Comparison of ENCODE assay signal across 15 cellular contexts in genomic region chr16:8832383-8833100, GRCh38. TPM values are rescaled to one million over a fixed set of nuclear protein-coding genes. Genes with fewer than 3 reads are reported as not detected.
A peak's percentile ranks its signal among the peaks of the same experiment; 100 is the strongest.
DNase-seq lines count a peak whose midpoint lies in the region; ATAC-seq and TF ChIP-seq lines count a peak whose summit lies in the region.
"Had no signal": no experiment of that assay in that cellular context is flagged by ENCODE, and none has a peak within 500 bp of the region (broad histone marks: within the 10 kb centered on the region; RNA-seq: fewer than 3 reads in every experiment).

No MANE protein-coding gene starts in this region.

- H3K23ac ChIP-seq in mesendoderm (ENCODE audit: low read length) = no peak overlapping the region

- H3K27me3 Mint-ChIP-seq in CD4-positive, CD25-positive, alpha-beta regulatory T cell = no peaks in the 10 kb centered on the region
- no peaks in the 10 kb centered on the region for H3K27me3 Mint-ChIP-seq in activated naive CD8-positive, alpha-beta T cell treated with anti-CD3 and anti-CD28 coated beads, Interleukin-2, amount 50 U/mL, for 24 hours
- H3K27me3 Mint-ChIP-seq in type B pancreatic cell = no peaks in the 10 kb centered on the region
- H3K27me3 Mint-ChIP-seq: activated B cell treated with CpG ODN at 0.5 μM for 24 hours had no signal

- peaks cover 9% of the 10 kb centered on the region for H3K36me3 ChIP-seq in CD4-positive, CD25-positive, alpha-beta regulatory T cell (ENCODE audit: control insufficient read depth, insufficient read depth, low read length)
- H3K36me3 ChIP-seq in HUES64 (ENCODE audit: insufficient read depth, low read length) = peaks cover 22% of the 10 kb centered on the region
- peaks cover 6% of the 10 kb centered on the region for H3K36me3 ChIP-seq in mesendoderm (ENCODE audit: control insufficient read depth, insufficient read depth, low read length)
- H3K36me3 ChIP-seq in Peyer's patch = peaks cover 0 to 36% (median 0%) of the 10 kb centered on the region in 3 donors
- H3K36me3 ChIP-seq in uterus = no peaks in the 10 kb centered on the region

- no peak for ATAC-seq in CD4-positive, CD25-positive, alpha-beta regulatory T cell (ENCODE audit: low read depth in 2 of 2)
- ATAC-seq in activated naive CD8-positive, alpha-beta T cell treated with anti-CD3 and anti-CD28 coated beads, Interleukin-2, amount 50 U/mL, for 24 hours = peak; percentile 36
- no peak for ATAC-seq in left cardiac atrium

- peaks cover 0 to 14% (median 9%) of the 10 kb centered on the region in 4 donors for H3K4me1 Mint-ChIP-seq in CD4-positive, CD25-positive, alpha-beta regulatory T cell
- H3K4me1 Mint-ChIP-seq in activated naive CD8-positive, alpha-beta T cell treated with anti-CD3 and anti-CD28 coated beads, Interleukin-2, amount 50 U/mL, for 24 hours = peaks cover 5% of the 10 kb centered on the region
- no peaks in the 10 kb centered on the region for H3K4me1 Mint-ChIP-seq in type B pancreatic cell (ENCODE audit: unreplicated experiment)

- no peak for DNase-seq in CD4-positive, CD25-positive, alpha-beta regulatory T cell
- DNase-seq in activated naive CD8-positive, alpha-beta T cell treated with anti-CD3 and anti-CD28 coated beads, Interleukin-2, amount 50 U/mL, for 24 hours = no peak
- DNase-seq in mesendoderm = no peak
- DNase-seq in Peyer's patch = no peak
- no peak for DNase-seq in type B pancreatic cell (ENCODE audit: extremely low spot score, unreplicated experiment)
- DNase-seq in left cardiac atrium = no peak
- DNase-seq in uterus = no peak
- DNase-seq: activated B cell treated with CpG ODN at 0.5 μM for 24 hours; activated CD8-positive, alpha-beta memory T cell treated with anti-CD3 and anti-CD28 coated beads, Interleukin-2, amount 50 U/mL, for 4 hours; amniotic stem cell; DMS153 had no signal

- peak overlapping the region in 2 of 3 donors; percentile 52 to 62 for H3K27ac Mint-ChIP-seq in CD4-positive, CD25-positive, alpha-beta regulatory T cell
- peak overlapping the region; percentile 50 for H3K27ac Mint-ChIP-seq in activated naive CD8-positive, alpha-beta T cell treated with anti-CD3 and anti-CD28 coated beads, Interleukin-2, amount 50 U/mL, for 24 hours
- H3K27ac Mint-ChIP-seq in type B pancreatic cell = no peak overlapping the region
- H3K27ac Mint-ChIP-seq: activated B cell treated with CpG ODN at 0.5 μM for 24 hours had no signal

- no peak for TF ChIP-seq CTCF in Peyer's patch (IDR thresholded peaks at IDR 0.05)
- TF ChIP-seq CTCF in type B pancreatic cell (conservative IDR thresholded peaks at IDR 0.05) = no peak
- TF ChIP-seq CTCF in uterus (IDR thresholded peaks at IDR 0.05) = no peak

- H3K9me3 Mint-ChIP-seq in CD4-positive, CD25-positive, alpha-beta regulatory T cell = no peaks in the 10 kb centered on the region
- no peaks in the 10 kb centered on the region for H3K9me3 Mint-ChIP-seq in activated naive CD8-positive, alpha-beta T cell treated with anti-CD3 and anti-CD28 coated beads, Interleukin-2, amount 50 U/mL, for 24 hours
- no peaks in the 10 kb centered on the region for H3K9me3 Mint-ChIP-seq in type B pancreatic cell
- H3K9me3 Mint-ChIP-seq: activated B cell treated with CpG ODN at 0.5 μM for 24 hours had no signal

- H3K9ac ChIP-seq in HUES64 (ENCODE audit: low read depth, low read length) (peak overlapping the region; percentile 84), mesendoderm (ENCODE audit: low read length) (peak overlapping the region; percentile 34)
- H3K9ac ChIP-seq: parathyroid adenoma had no signal

- no peak overlapping the region for H3K4me3 Mint-ChIP-seq in CD4-positive, CD25-positive, alpha-beta regulatory T cell
- no peak overlapping the region for H3K4me3 Mint-ChIP-seq in activated naive CD8-positive, alpha-beta T cell treated with anti-CD3 and anti-CD28 coated beads, Interleukin-2, amount 50 U/mL, for 24 hours
- no peak overlapping the region for H3K4me3 Mint-ChIP-seq in type B pancreatic cell
- H3K4me3 Mint-ChIP-seq: activated B cell treated with CpG ODN at 0.5 μM for 24 hours had no signal

- no peak overlapping the region for H3K4me2 ChIP-seq in mesendoderm (ENCODE audit: low read length)

- no peaks in the 10 kb centered on the region for H3K27me3 ChIP-seq in CD4-positive, CD25-positive, alpha-beta regulatory T cell (ENCODE audit: control insufficient read depth, insufficient read depth, low read length)
- H3K27me3 ChIP-seq in HUES64 (ENCODE audit: insufficient read depth, low read length) (no peaks in the 10 kb centered on the region), mesendoderm (ENCODE audit: insufficient read depth, low read length, poor library complexity) (no peaks in the 10 kb centered on the region), Peyer's patch (no peaks in the 10 kb centered on the region), uterus (no peaks in the 10 kb centered on the region)

- H2AK5ac ChIP-seq in mesendoderm (ENCODE audit: low read length) = no peak overlapping the region

- no peak overlapping the region for H3K4me3 ChIP-seq in CD4-positive, CD25-positive, alpha-beta regulatory T cell (ENCODE audit: low read depth, low read length)
- H3K4me3 ChIP-seq in HUES64 (ENCODE audit: low read length) (no peak overlapping the region), mesendoderm (ENCODE audit: low read length) (no peak overlapping the region), Peyer's patch (no peak overlapping the region), uterus (no peak overlapping the region)

- H3K27ac ChIP-seq in CD4-positive, CD25-positive, alpha-beta regulatory T cell (ENCODE audit: insufficient read depth, low read length, poor library complexity, severe bottlenecking) = no peak overlapping the region
- H3K27ac ChIP-seq in HUES64 (ENCODE audit: low read depth, low read length) = peak overlapping the region; percentile 100
- peak overlapping the region; percentile 36 for H3K27ac ChIP-seq in mesendoderm (ENCODE audit: low read depth, low read length)
- H3K27ac ChIP-seq in Peyer's patch = no peak overlapping the region
- no peak overlapping the region for H3K27ac ChIP-seq in uterus
- H3K27ac ChIP-seq: parathyroid adenoma had no signal

- H3K9me3 ChIP-seq in CD4-positive, CD25-positive, alpha-beta regulatory T cell (ENCODE audit: control insufficient read depth in 2 of 2, low read length in 2 of 2) = no peaks in the 10 kb centered on the region
- no peaks in the 10 kb centered on the region for H3K9me3 ChIP-seq in HUES64 (ENCODE audit: insufficient read depth, low read depth, low read length)
- H3K9me3 ChIP-seq in Peyer's patch = no peaks in the 10 kb centered on the region
- no peaks in the 10 kb centered on the region for H3K9me3 ChIP-seq in uterus

- 54% methylated on average over 24 of the region's 24 CpGs for WGBS in HUES64
- WGBS in mesendoderm (ENCODE audit: extremely low coverage, insufficient coverage, low lambda C conversion rate) = no CpG with 5 or more reads among the region's 24 CpGs

- no peak overlapping the region for H4K5ac ChIP-seq in mesendoderm (ENCODE audit: low read length)

- no peak overlapping the region for H3K4ac ChIP-seq in mesendoderm (ENCODE audit: low read depth, low read length)

- no peak overlapping the region for H2BK15ac ChIP-seq in mesendoderm (replicated peaks; ENCODE audit: low read depth)

- peaks cover 1% of the 10 kb centered on the region for H3K79me1 ChIP-seq in mesendoderm (ENCODE audit: low read length)

- peak overlapping the region; percentile 13 for H2BK5ac ChIP-seq in mesendoderm (ENCODE audit: low read length)

- peak overlapping the region; percentile 65 for H3K56ac ChIP-seq in mesendoderm (ENCODE audit: low read length)

- no peak for TF ChIP-seq POLR2A in Peyer's patch (IDR thresholded peaks at IDR 0.05)
- TF ChIP-seq POLR2A in uterus (IDR thresholded peaks at IDR 0.05) = no peak

- H4K8ac ChIP-seq in mesendoderm (ENCODE audit: low read depth, low read length) = no peak overlapping the region

- intact Hi-C loops in left cardiac atrium (cut with DNase I) (no loop called here), uterus (cut with DNase I; ENCODE audit: low total_unique reads) (no loop called here)

- no peaks in the 10 kb centered on the region for H3K4me1 ChIP-seq in CD4-positive, CD25-positive, alpha-beta regulatory T cell (ENCODE audit: control insufficient read depth, insufficient read depth, low read length, poor library complexity, severe bottlenecking)
- H3K4me1 ChIP-seq in HUES64 (ENCODE audit: insufficient read depth, low read length) = peaks cover 32% of the 10 kb centered on the region
- peaks cover 10% of the 10 kb centered on the region for H3K4me1 ChIP-seq in mesendoderm (ENCODE audit: control insufficient read depth, low read depth, low read length)
- no peaks in the 10 kb centered on the region for H3K4me1 ChIP-seq in Peyer's patch
- H3K4me1 ChIP-seq in uterus = no peaks in the 10 kb centered on the region
- H3K4me1 ChIP-seq: parathyroid adenoma had no signal

- H3K36me3 Mint-ChIP-seq in CD4-positive, CD25-positive, alpha-beta regulatory T cell = peaks cover 22% of the 10 kb centered on the region
- H3K36me3 Mint-ChIP-seq in activated naive CD8-positive, alpha-beta T cell treated with anti-CD3 and anti-CD28 coated beads, Interleukin-2, amount 50 U/mL, for 24 hours (ENCODE audit: low read depth) = peaks cover 42% of the 10 kb centered on the region
- H3K36me3 Mint-ChIP-seq in type B pancreatic cell = peaks cover 21% of the 10 kb centered on the region

- H3K18ac ChIP-seq in mesendoderm (ENCODE audit: low read length) = no peak overlapping the region

- no peak overlapping the region for H2BK120ac ChIP-seq in mesendoderm (ENCODE audit: low read depth, low read length)

- peaks cover 4% of the 10 kb centered on the region for H3K79me2 ChIP-seq in mesendoderm (ENCODE audit: control insufficient read depth, insufficient read depth, low read length)

RNA-seq across cellular contexts. Expression of gene PMM2, which starts 34.9 kb away (rescaled TPM):
- total RNA-seq in CD4-positive, CD25-positive, alpha-beta regulatory T cell = 33.9 TPM
- 10 to 100 TPM; 20.1 to 23.2 (median 20.3) TPM for polyA plus RNA-seq in CD4-positive, CD25-positive, alpha-beta regulatory T cell
- polyA plus RNA-seq in HUES64 (2013, experiment 1 of 2) = 36.2 TPM
- 28.6 TPM for polyA plus RNA-seq in HUES64 (2013, experiment 2 of 2)
- 59.3 TPM for polyA plus RNA-seq in mesendoderm (2013, experiment 1 of 2)
- 57.4 TPM for polyA plus RNA-seq in mesendoderm (2013, experiment 2 of 2)
- total RNA-seq in Peyer's patch (10 to 100 TPM; 49.5 to 84.2 (median 82.3) TPM), type B pancreatic cell (ENCODE audit: low replicate concordance) (35.5 and 64.3 TPM in 2 replicates), left cardiac atrium (10 to 100 TPM; 21.3 to 38.3 TPM), uterus (10 to 100 TPM; 19.0 to 41.6 (median 27.5) TPM)

RNA-seq across cellular contexts. Expression of gene TMEM186, which starts 35.1 kb away (rescaled TPM):
- total RNA-seq in CD4-positive, CD25-positive, alpha-beta regulatory T cell = 3.6 TPM
- 10 to 100 TPM; 16.3 to 26.6 (median 20.6) TPM for polyA plus RNA-seq in CD4-positive, CD25-positive, alpha-beta regulatory T cell
- 5.8 TPM for polyA plus RNA-seq in HUES64 (2013, experiment 1 of 2)
- 7.4 TPM for polyA plus RNA-seq in HUES64 (2013, experiment 2 of 2)
- polyA plus RNA-seq in mesendoderm (2013, experiment 1 of 2) = 5.5 TPM
- 6.0 TPM for polyA plus RNA-seq in mesendoderm (2013, experiment 2 of 2)
- 1 to 10 TPM in 3 of 4 donors, not detected in 1; 2.3 to 5.6 (median 4.9) TPM for total RNA-seq in Peyer's patch
- 14.2 and 18.4 TPM in 2 replicates for total RNA-seq in type B pancreatic cell (ENCODE audit: low replicate concordance)
- total RNA-seq in left cardiac atrium = 10 to 100 TPM; 10.3 to 12.1 TPM
- 1 to 10 TPM; 6.1 to 9.1 (median 8.3) TPM for total RNA-seq in uterus

RNA-seq across cellular contexts. Expression of gene CARHSP1, which starts 36.3 kb away (rescaled TPM):
- total RNA-seq in CD4-positive, CD25-positive, alpha-beta regulatory T cell = 55.3 TPM
- polyA plus RNA-seq in CD4-positive, CD25-positive, alpha-beta regulatory T cell = 10 to 100 TPM; 72.4 to 94.8 (median 76.9) TPM
- 157 TPM for polyA plus RNA-seq in HUES64 (2013, experiment 1 of 2)
- 179 TPM for polyA plus RNA-seq in HUES64 (2013, experiment 2 of 2)
- polyA plus RNA-seq in mesendoderm (2013, experiment 1 of 2) = 81.0 TPM
- polyA plus RNA-seq in mesendoderm (2013, experiment 2 of 2) = 79.6 TPM
- 100 to 1,000 TPM in 1 of 4 donors, 10 to 100 TPM in 3; 35.4 to 102 (median 52.4) TPM for total RNA-seq in Peyer's patch
- total RNA-seq in type B pancreatic cell (ENCODE audit: low replicate concordance) = 84.6 and 88.0 TPM in 2 replicates
- total RNA-seq in left cardiac atrium = 10 to 100 TPM; 35.5 to 37.6 TPM
- 10 to 100 TPM; 20.0 to 79.2 (median 67.4) TPM for total RNA-seq in uterus

RNA-seq across cellular contexts. Expression of gene LITAFD, which starts 49.6 kb away (rescaled TPM):
- total RNA-seq in CD4-positive, CD25-positive, alpha-beta regulatory T cell = not detected
- polyA plus RNA-seq in CD4-positive, CD25-positive, alpha-beta regulatory T cell = not detected
- polyA plus RNA-seq in HUES64 (2013, experiment 1 of 2) = not detected
- polyA plus RNA-seq in HUES64 (2013, experiment 2 of 2) = not detected
- polyA plus RNA-seq in mesendoderm (2013, experiment 1 of 2) = not detected
- polyA plus RNA-seq in mesendoderm (2013, experiment 2 of 2) = not detected
- total RNA-seq in Peyer's patch = not detected
- not detected in 2 replicates for total RNA-seq in type B pancreatic cell (ENCODE audit: low replicate concordance)
- total RNA-seq in left cardiac atrium = not detected
- not detected for total RNA-seq in uterus
- total RNA-seq: activated B cell treated with CpG ODN at 0.5 μM for 24 hours, MCF 10A had no signal
- polyA plus RNA-seq: thymus had no signal

Comparison
In these comparisons a context has a peak if more than half of its experiments do, and no peak if none do; other contexts are left out.
1. H3K27ac ChIP-seq: peak in HUES64 (single experiment) and mesendoderm (single experiment); none in CD4-positive, CD25-positive, alpha-beta regulatory T cell (single experiment), Peyer's patch (0 of 4) and uterus (0 of 2).